ENCODE assay signal across 1 cellular context in the genomic region with DNA sequence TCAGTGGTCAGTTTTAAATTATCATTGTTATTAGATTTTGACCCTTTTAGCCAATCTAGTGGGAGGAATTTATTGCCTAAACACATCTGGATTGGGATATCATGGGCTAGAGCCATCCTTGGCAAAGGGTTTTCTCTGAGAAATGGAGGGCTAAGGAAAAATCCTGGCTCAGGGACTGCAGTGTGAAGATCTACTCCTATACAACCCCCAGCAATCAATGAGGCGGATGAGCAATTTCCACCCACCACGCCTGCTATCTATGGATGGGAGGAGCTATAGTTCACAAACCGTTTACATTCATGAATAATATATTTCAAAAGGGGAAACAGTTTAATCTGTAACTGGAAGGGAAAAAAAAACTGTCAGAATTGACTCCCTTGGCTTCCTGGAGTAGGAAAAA.
TF ChIP-seq lines count a peak whose summit lies in the region.

No MANE protein-coding gene starts in this region.

TF ChIP-seq in GM12878, 131 proteins besides CTCF, POLR2A, EP300 and RAD21:
- TF ChIP-seq, protein P1, sequence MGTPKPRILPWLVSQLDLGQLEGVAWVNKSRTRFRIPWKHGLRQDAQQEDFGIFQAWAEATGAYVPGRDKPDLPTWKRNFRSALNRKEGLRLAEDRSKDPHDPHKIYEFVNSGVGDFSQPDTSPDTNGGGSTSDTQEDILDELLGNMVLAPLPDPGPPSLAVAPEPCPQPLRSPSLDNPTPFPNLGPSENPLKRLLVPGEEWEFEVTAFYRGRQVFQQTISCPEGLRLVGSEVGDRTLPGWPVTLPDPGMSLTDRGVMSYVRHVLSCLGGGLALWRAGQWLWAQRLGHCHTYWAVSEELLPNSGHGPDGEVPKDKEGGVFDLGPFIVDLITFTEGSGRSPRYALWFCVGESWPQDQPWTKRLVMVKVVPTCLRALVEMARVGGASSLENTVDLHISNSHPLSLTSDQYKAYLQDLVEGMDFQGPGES (IDR thresholded peaks at IDR 0.05), result no peak
- TF ChIP-seq SMAD1 (IDR thresholded peaks at IDR 0.05; ENCODE audit: low read depth, partially characterized antibody), result no peak
- no peak for TF ChIP-seq TCF7 (IDR thresholded peaks at IDR 0.05; ENCODE audit: borderline replicate concordance)
- no peak for TF ChIP-seq NFXL1 (IDR thresholded peaks at IDR 0.05; ENCODE audit: borderline replicate concordance)
- TF ChIP-seq, protein P2, sequence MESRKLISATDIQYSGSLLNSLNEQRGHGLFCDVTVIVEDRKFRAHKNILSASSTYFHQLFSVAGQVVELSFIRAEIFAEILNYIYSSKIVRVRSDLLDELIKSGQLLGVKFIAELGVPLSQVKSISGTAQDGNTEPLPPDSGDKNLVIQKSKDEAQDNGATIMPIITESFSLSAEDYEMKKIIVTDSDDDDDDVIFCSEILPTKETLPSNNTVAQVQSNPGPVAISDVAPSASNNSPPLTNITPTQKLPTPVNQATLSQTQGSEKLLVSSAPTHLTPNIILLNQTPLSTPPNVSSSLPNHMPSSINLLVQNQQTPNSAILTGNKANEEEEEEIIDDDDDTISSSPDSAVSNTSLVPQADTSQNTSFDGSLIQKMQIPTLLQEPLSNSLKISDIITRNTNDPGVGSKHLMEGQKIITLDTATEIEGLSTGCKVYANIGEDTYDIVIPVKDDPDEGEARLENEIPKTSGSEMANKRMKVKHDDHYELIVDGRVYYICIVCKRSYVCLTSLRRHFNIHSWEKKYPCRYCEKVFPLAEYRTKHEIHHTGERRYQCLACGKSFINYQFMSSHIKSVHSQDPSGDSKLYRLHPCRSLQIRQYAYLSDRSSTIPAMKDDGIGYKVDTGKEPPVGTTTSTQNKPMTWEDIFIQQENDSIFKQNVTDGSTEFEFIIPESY (IDR thresholded peaks at IDR 0.05), result no peak
- no peak for TF ChIP-seq SP1 (IDR thresholded peaks at IDR 0.05; ENCODE audit: low read depth, low read length)
- no peak for TF ChIP-seq NFYA (IDR thresholded peaks at IDR 0.05; ENCODE audit: borderline replicate concordance, low read depth, low read length)
- no peak for TF ChIP-seq ESRRA (IDR thresholded peaks at IDR 0.05; ENCODE audit: low read length)
- TF ChIP-seq TCF12 (IDR thresholded peaks at IDR 0.05; ENCODE audit: low read depth, low read length), result no peak
- no peak for TF ChIP-seq PML (IDR thresholded peaks at IDR 0.05; ENCODE audit: low read length)
- TF ChIP-seq, protein P3, sequence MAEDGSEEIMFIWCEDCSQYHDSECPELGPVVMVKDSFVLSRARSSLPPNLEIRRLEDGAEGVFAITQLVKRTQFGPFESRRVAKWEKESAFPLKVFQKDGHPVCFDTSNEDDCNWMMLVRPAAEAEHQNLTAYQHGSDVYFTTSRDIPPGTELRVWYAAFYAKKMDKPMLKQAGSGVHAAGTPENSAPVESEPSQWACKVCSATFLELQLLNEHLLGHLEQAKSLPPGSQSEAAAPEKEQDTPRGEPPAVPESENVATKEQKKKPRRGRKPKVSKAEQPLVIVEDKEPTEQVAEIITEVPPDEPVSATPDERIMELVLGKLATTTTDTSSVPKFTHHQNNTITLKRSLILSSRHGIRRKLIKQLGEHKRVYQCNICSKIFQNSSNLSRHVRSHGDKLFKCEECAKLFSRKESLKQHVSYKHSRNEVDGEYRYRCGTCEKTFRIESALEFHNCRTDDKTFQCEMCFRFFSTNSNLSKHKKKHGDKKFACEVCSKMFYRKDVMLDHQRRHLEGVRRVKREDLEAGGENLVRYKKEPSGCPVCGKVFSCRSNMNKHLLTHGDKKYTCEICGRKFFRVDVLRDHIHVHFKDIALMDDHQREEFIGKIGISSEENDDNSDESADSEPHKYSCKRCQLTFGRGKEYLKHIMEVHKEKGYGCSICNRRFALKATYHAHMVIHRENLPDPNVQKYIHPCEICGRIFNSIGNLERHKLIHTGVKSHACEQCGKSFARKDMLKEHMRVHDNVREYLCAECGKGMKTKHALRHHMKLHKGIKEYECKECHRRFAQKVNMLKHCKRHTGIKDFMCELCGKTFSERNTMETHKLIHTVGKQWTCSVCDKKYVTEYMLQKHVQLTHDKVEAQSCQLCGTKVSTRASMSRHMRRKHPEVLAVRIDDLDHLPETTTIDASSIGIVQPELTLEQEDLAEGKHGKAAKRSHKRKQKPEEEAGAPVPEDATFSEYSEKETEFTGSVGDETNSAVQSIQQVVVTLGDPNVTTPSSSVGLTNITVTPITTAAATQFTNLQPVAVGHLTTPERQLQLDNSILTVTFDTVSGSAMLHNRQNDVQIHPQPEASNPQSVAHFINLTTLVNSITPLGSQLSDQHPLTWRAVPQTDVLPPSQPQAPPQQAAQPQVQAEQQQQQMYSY (CRISPR knock-in tag; IDR thresholded peaks at IDR 0.05), result no peak
- TF ChIP-seq SPI1 (IDR thresholded peaks at IDR 0.05; ENCODE audit: borderline replicate concordance, insufficient read depth, low read depth, low read length), result no peak
- no peak for TF ChIP-seq ZNF217 (IDR thresholded peaks at IDR 0.05)
- no peak for TF ChIP-seq ZSCAN29 (IDR thresholded peaks at IDR 0.05)
- no peak for TF ChIP-seq BACH1 (IDR thresholded peaks at IDR 0.05; ENCODE audit: borderline replicate concordance)
TF ChIP-seq in GM12878: peak in this region for 0.
